8 cellular contexts compared by ENCODE assay signal in genomic region chr6:85643530-85644373, GRCh38. TPM values are rescaled to one million over a fixed set of nuclear protein-coding genes. Genes with fewer than 3 reads are reported as not detected.
DNase-seq lines count a peak whose midpoint lies in the region; ATAC-seq and TF ChIP-seq lines count a peak whose summit lies in the region.

No MANE protein-coding gene starts in this region.

- TF ChIP-seq POLR2A in GM18951 (IDR thresholded peaks at IDR 0.05; ENCODE audit: extremely low read depth, insufficient read depth, insufficient read length), result peak; percentile 62

- H3K27me3 Mint-ChIP-seq in activated B cell treated with CpG ODN at 0.5 μM for 24 hours, result no peaks in the 10 kb centered on the region

- peaks cover 42% of the 10 kb centered on the region for H3K36me3 Mint-ChIP-seq in activated B cell treated with CpG ODN at 0.5 μM for 24 hours (ENCODE audit: low read depth)

- POLR2A ChIA-PET in activated B cell treated with CpG ODN at 0.5 μM for 24 hours (lab: Charles Lee), result interaction anchor here (0.6 to 9.6 kb wide), 19 partner anchors 9 to 1416 kb away, joined by 3 to 845 read pairs (median 4); partner anchors contain the start of genes CEP162, NT5E and SNX14

- in situ Hi-C loops in GM18951 (cut with MboI; ENCODE audit: low sequenced_read_pairs, unreplicated experiment), result no loop called here

- H3K9me3 Mint-ChIP-seq in activated B cell treated with CpG ODN at 0.5 μM for 24 hours, result no peaks in the 10 kb centered on the region

- peak; percentile 92 for DNase-seq in AG09309 (ENCODE audit: low read depth)
- peak; percentile 92 for DNase-seq in NCI-H2227 (lab: John Stamatoyannopoulos, UW; ENCODE audit: unreplicated experiment)
- DNase-seq in activated B cell treated with CpG ODN at 0.5 μM for 24 hours, result peak; percentile 75
- peak; percentile 96 for DNase-seq in choroid plexus epithelial cell (ENCODE audit: low read depth)
- DNase-seq in stimulated activated CD4-positive, alpha-beta T cell treated with anti-CD3 and anti-CD28 coated beads, Interleukin-1b, Interleukin-23, amount 100 ng/mL, for 1 hour (ENCODE audit: low read depth in 2 of 2), result peak; percentile 14 to 48

- TF ChIP-seq CTCF in AG09309 (IDR thresholded peaks at IDR 0.05; ENCODE audit: control insufficient read depth, insufficient read depth, low read depth, low read length, missing control alignments), result no peak
- no peak for TF ChIP-seq CTCF in activated B cell treated with CpG ODN at 0.5 μM for 24 hours (IDR thresholded peaks at IDR 0.05)
- TF ChIP-seq CTCF in choroid plexus epithelial cell (conservative IDR thresholded peaks at IDR 0.05; ENCODE audit: low read depth, low read length), result no peak

- H3K4me3 ChIP-seq in AG09309 (ENCODE audit: control insufficient read depth, low read depth, low read length), result peak overlapping the region; percentile 73
- peak overlapping the region; percentile 93 for H3K4me3 ChIP-seq in choroid plexus epithelial cell (ENCODE audit: low read depth, low read length)

- H3K27ac Mint-ChIP-seq in activated B cell treated with CpG ODN at 0.5 μM for 24 hours, result peak overlapping the region; percentile 99

- ATAC-seq in HG03175 (IDR thresholded peaks at IDR 0.05; ENCODE audit: unreplicated experiment) (peak; percentile 55), activated B cell treated with CpG ODN at 0.5 μM for 24 hours (ENCODE audit: low read depth) (peak; percentile 16)

- peaks cover 41% of the 10 kb centered on the region for H3K4me1 Mint-ChIP-seq in activated B cell treated with CpG ODN at 0.5 μM for 24 hours

- intact Hi-C loops in activated B cell treated with CpG ODN at 0.5 μM for 24 hours (cut with micrococcal nuclease), result loop anchor here (1.0 to 10.0 kb wide), 5 partner anchors 26 to 1512 kb away; partner anchors contain the start of genes SNX14 and ZNF292

- peak overlapping the region; percentile 98 for H3K4me3 Mint-ChIP-seq in activated B cell treated with CpG ODN at 0.5 μM for 24 hours

- peak overlapping the region; percentile 98 for H3K27ac ChIP-seq in layer of hippocampus (ENCODE audit: low read depth, low read length)

- CTCF ChIA-PET in activated B cell treated with CpG ODN at 0.5 μM for 24 hours (lab: Charles Lee), result interaction anchor here (2.0 to 4.9 kb wide), 2 partner anchors 26 to 34 kb away, joined by 8 to 32 read pairs; no protein-coding TSS in a partner anchor

- H3K27me3 ChIP-seq in layer of hippocampus (ENCODE audit: control insufficient read depth, insufficient read depth, low read length), result no peaks in the 10 kb centered on the region

RNA-seq across cellular contexts. Expression of gene SYNCRIP, which starts 1.1 kb away (rescaled TPM):
- 119 and 122 TPM in 2 replicates for total RNA-seq in activated B cell treated with CpG ODN at 0.5 μM for 24 hours

RNA-seq across cellular contexts. Expression of gene SNX14, which starts 50.1 kb away (rescaled TPM):
- total RNA-seq in activated B cell treated with CpG ODN at 0.5 μM for 24 hours, result 61.6 and 70.8 TPM in 2 replicates

Comparison
In these comparisons a context has a peak if more than half of its experiments do, and no peak if none do; other contexts are left out.
1. Peak in every context shown above with its lines: DNase-seq, ATAC-seq, H3K4me3 ChIP-seq and H3K27ac ChIP-seq.
2. DNase-seq: peak in every context shown above with its lines; median percentile 96 in choroid plexus epithelial cell; 92 in AG09309; 92 in NCI-H2227; 75 in activated B cell treated with CpG ODN at 0.5 μM for 24 hours; 31 in stimulated activated CD4-positive, alpha-beta T cell treated with anti-CD3 and anti-CD28 coated beads, Interleukin-1b, Interleukin-23, amount 100 ng/mL, for 1 hour.